Comparison of ENCODE assay signal across 22 cellular contexts in the genomic region with DNA sequence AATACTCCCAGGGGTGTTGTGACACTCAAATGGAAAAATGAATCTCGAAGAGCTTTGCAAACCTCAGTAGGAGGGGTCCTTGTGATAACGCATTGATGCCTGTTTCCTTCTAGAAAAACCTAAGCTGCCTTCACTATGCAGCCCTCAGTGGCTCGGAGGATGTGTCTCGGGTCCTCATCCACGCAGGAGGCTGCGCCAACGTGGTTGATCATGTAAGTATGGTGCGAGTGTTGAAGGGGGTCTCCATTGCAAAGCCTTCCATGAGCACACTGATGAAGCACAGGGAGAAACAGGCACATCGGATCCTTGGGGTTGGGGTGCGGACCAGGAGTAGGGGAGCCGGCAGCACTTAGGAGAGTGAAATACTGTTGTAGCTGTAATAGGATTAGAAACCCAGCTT.
"Had no signal": no experiment of that assay in that cellular context is flagged by ENCODE, and none has a peak within 500 bp of the region (broad histone marks: within the 10 kb centered on the region; RNA-seq: fewer than 3 reads in every experiment).

No MANE protein-coding gene starts in this region.

- ATAC-seq: SK-N-SH treated with all-trans-retinoic acid at 6 μM for 48 hours, WTC11 had no signal

- H3K36me3 ChIP-seq: breast epithelium, SJSA1 had no signal

- H3K27me3 Mint-ChIP-seq: activated CD4-positive, alpha-beta memory T cell treated with anti-CD3 and anti-CD28 coated beads, Interleukin-2, amount 10 ng/mL, durations not matched to agents 7 days and 5 days; activated naive CD8-positive, alpha-beta T cell treated with anti-CD3 and anti-CD28 coated beads, Interleukin-2, amount 10 ng/mL, durations not matched to agents 7 days and 5 days had no signal

- H3K4me3 ChIP-seq: adrenal gland, breast epithelium, SJSA1 had no signal

- H3K27ac ChIP-seq: adrenal gland, breast epithelium, SJSA1 had no signal

- H3K4me3 Mint-ChIP-seq: activated CD4-positive, alpha-beta memory T cell treated with anti-CD3 and anti-CD28 coated beads, Interleukin-2, amount 10 ng/mL, durations not matched to agents 7 days and 5 days; activated naive CD8-positive, alpha-beta T cell treated with anti-CD3 and anti-CD28 coated beads, Interleukin-2, amount 10 ng/mL, durations not matched to agents 7 days and 5 days; T-helper 1 cell treated with Interleukin-12 subunit alpha and Interleukin-12 subunit beta and Interleukin-4 antibody, amounts not matched to agents 30 μg/mL and 1 μg/mL, for 36 hours; WTC11 had no signal

- H3K27me3 ChIP-seq: adrenal gland, breast epithelium, SJSA1 had no signal

- DNase-seq: activated CD4-positive, alpha-beta memory T cell treated with anti-CD3 and anti-CD28 coated beads, Interleukin-2, amount 10 ng/mL, durations not matched to agents 7 days and 5 days; activated CD4-positive, alpha-beta T cell treated with anti-CD3 and anti-CD28 coated beads, Interleukin-2, amount 50 U/mL, for 1 hour; activated naive CD4-positive, alpha-beta T cell treated with anti-CD3 and anti-CD28 coated beads, Interleukin-2, amount 50 U/mL, for 16 hours; activated naive CD8-positive, alpha-beta T cell treated with anti-CD3 and anti-CD28 coated beads, Interleukin-2, amount 10 ng/mL, durations not matched to agents 7 days and 5 days; aorta; central memory CD4-positive, alpha-beta T cell; MM.1S; NCI-H1105 treated with DMSO at 0.1 percent for 48 hours; NCI-H1436 treated with DMSO at 0.1 percent for 48 hours; NCI-H187; NCI-H2081; NCI-H446; NCI-H524 treated with DMSO at 0.1 percent for 48 hours; NCI-H748 treated with DMSO at 0.1 percent for 48 hours; Right ventricle myocardium superior; SW 1271 had no signal

- H3K4me1 ChIP-seq: breast epithelium had no signal

- H3K4me1 Mint-ChIP-seq: WTC11 had no signal

- H3K9me3 Mint-ChIP-seq: activated CD4-positive, alpha-beta memory T cell treated with anti-CD3 and anti-CD28 coated beads, Interleukin-2, amount 10 ng/mL, durations not matched to agents 7 days and 5 days; activated naive CD8-positive, alpha-beta T cell treated with anti-CD3 and anti-CD28 coated beads, Interleukin-2, amount 10 ng/mL, durations not matched to agents 7 days and 5 days; T-helper 1 cell treated with Interleukin-12 subunit alpha and Interleukin-12 subunit beta and Interleukin-4 antibody, amounts not matched to agents 30 μg/mL and 1 μg/mL, for 36 hours; WTC11 had no signal

- H3K27ac Mint-ChIP-seq: activated CD4-positive, alpha-beta memory T cell treated with anti-CD3 and anti-CD28 coated beads, Interleukin-2, amount 10 ng/mL, durations not matched to agents 7 days and 5 days; activated naive CD8-positive, alpha-beta T cell treated with anti-CD3 and anti-CD28 coated beads, Interleukin-2, amount 10 ng/mL, durations not matched to agents 7 days and 5 days; T-helper 1 cell treated with Interleukin-12 subunit alpha and Interleukin-12 subunit beta and Interleukin-4 antibody, amounts not matched to agents 30 μg/mL and 1 μg/mL, for 36 hours; WTC11 had no signal

- H3K9me3 ChIP-seq: adrenal gland, breast epithelium, SJSA1 had no signal
